In genomic region chr4:10160280-10160856, GRCh38 we compare ENCODE assay signal across 9 cellular contexts. TPM values are rescaled to one million over a fixed set of nuclear protein-coding genes. Genes with fewer than 3 reads are reported as not detected.
DNase-seq lines count a peak whose midpoint lies in the region; ATAC-seq and TF ChIP-seq lines count a peak whose summit lies in the region.
"Had no signal": no experiment of that assay in that cellular context is flagged by ENCODE, and none has a peak within 500 bp of the region (broad histone marks: within the 10 kb centered on the region; RNA-seq: fewer than 3 reads in every experiment).

No MANE protein-coding gene starts in this region.

- peak overlapping the region; percentile 44 for H3K27ac Mint-ChIP-seq in activated T-helper 17 cell treated with anti-CD3 and anti-CD28 coated beads, Interleukin-2, amount 50 U/mL, for 72 hours
- no peak overlapping the region for H3K27ac Mint-ChIP-seq in activated T-cell treated with anti-CD3 and anti-CD28 coated beads, Interleukin-2, amount 50 U/mL, for 24 hours

- DNase-seq in BJ (ENCODE audit: low read depth) (no peak), HFF-Myc (ENCODE audit: extremely low read depth, low read depth) (no peak), kidney epithelial cell (ENCODE audit: low read depth) (no peak), kidney tubule cell (ENCODE audit: low spot score) (no peak)
- no peak for DNase-seq in activated T-cell treated with anti-CD3 and anti-CD28 coated beads, Interleukin-2, amount 50 U/mL, for 24 hours
- DNase-seq: SHP77 treated with DMSO at 0.1 percent for 48 hours had no signal

- H3K27me3 ChIP-seq in BJ (ENCODE audit: control insufficient read depth, insufficient read depth, low read length): peaks cover 6% of the 10 kb centered on the region
- H3K27me3 ChIP-seq in kidney epithelial cell (ENCODE audit: control insufficient read depth, insufficient read depth, low read length): peaks cover 8% of the 10 kb centered on the region

- ATAC-seq in activated T-helper 17 cell treated with anti-CD3 and anti-CD28 coated beads, Interleukin-2, amount 50 U/mL, for 72 hours (replicated peaks): no peak
- no peak for ATAC-seq in HG02852 (IDR thresholded peaks at IDR 0.05; ENCODE audit: unreplicated experiment)
- ATAC-seq in GM21576 (IDR thresholded peaks at IDR 0.05; ENCODE audit: unreplicated experiment): no peak

- H3K27me3 Mint-ChIP-seq in activated T-helper 17 cell treated with anti-CD3 and anti-CD28 coated beads, Interleukin-2, amount 50 U/mL, for 72 hours: no peaks in the 10 kb centered on the region
- no peaks in the 10 kb centered on the region for H3K27me3 Mint-ChIP-seq in activated T-cell treated with anti-CD3 and anti-CD28 coated beads, Interleukin-2, amount 50 U/mL, for 24 hours

- no peaks in the 10 kb centered on the region for H3K9me3 Mint-ChIP-seq in activated T-helper 17 cell treated with anti-CD3 and anti-CD28 coated beads, Interleukin-2, amount 50 U/mL, for 72 hours
- no peaks in the 10 kb centered on the region for H3K9me3 Mint-ChIP-seq in activated T-cell treated with anti-CD3 and anti-CD28 coated beads, Interleukin-2, amount 50 U/mL, for 24 hours

- peaks cover 25% of the 10 kb centered on the region for H3K4me1 Mint-ChIP-seq in activated T-helper 17 cell treated with anti-CD3 and anti-CD28 coated beads, Interleukin-2, amount 50 U/mL, for 72 hours
- peaks cover 29% of the 10 kb centered on the region for H3K4me1 Mint-ChIP-seq in activated T-cell treated with anti-CD3 and anti-CD28 coated beads, Interleukin-2, amount 50 U/mL, for 24 hours (ENCODE audit: low read depth)

- CTCF ChIA-PET in BJ (lab: Yijun Ruan, JAX): interaction anchor here (0.6 to 10.0 kb wide), 22 partner anchors 10 to 1619 kb away, joined by 3 to 309 read pairs (median 4); no protein-coding TSS in a partner anchor

- no peak overlapping the region for H3K4me3 ChIP-seq in BJ (ENCODE audit: low read depth, low read length)
- no peak overlapping the region for H3K4me3 ChIP-seq in HFF-Myc (replicated peaks; ENCODE audit: low read depth, low read length)
- H3K4me3 ChIP-seq in kidney epithelial cell (ENCODE audit: low read depth, low read length): no peak overlapping the region

- H3K36me3 ChIP-seq in BJ (ENCODE audit: control insufficient read depth, insufficient read depth, low read length) (no peaks in the 10 kb centered on the region), kidney epithelial cell (ENCODE audit: control insufficient read depth, insufficient read depth, low read length) (no peaks in the 10 kb centered on the region)

- POLR2A ChIA-PET in BJ (lab: Charles Lee): no interaction called here

- no peak overlapping the region for H3K4me3 Mint-ChIP-seq in activated T-helper 17 cell treated with anti-CD3 and anti-CD28 coated beads, Interleukin-2, amount 50 U/mL, for 72 hours
- no peak overlapping the region for H3K4me3 Mint-ChIP-seq in activated T-cell treated with anti-CD3 and anti-CD28 coated beads, Interleukin-2, amount 50 U/mL, for 24 hours

- no peaks in the 10 kb centered on the region for H3K36me3 Mint-ChIP-seq in activated T-helper 17 cell treated with anti-CD3 and anti-CD28 coated beads, Interleukin-2, amount 50 U/mL, for 72 hours (ENCODE audit: low read depth)
- H3K36me3 Mint-ChIP-seq in activated T-cell treated with anti-CD3 and anti-CD28 coated beads, Interleukin-2, amount 50 U/mL, for 24 hours (ENCODE audit: low read depth): no peaks in the 10 kb centered on the region

- TF ChIP-seq CTCF in BJ (IDR thresholded peaks at IDR 0.05; ENCODE audit: insufficient read depth, low read depth, low read length) (peak; percentile 44), HFF-Myc (IDR thresholded peaks at IDR 0.05; ENCODE audit: low read depth, low read length, missing control alignments) (peak; percentile 9), kidney epithelial cell (IDR thresholded peaks at IDR 0.05; ENCODE audit: insufficient read depth, low read length, poor library complexity, severe bottlenecking) (peak; percentile 3)

RNA-seq across cellular contexts. Expression of gene WDR1, which starts 43.8 kb away (rescaled TPM):
- polyA plus RNA-seq in BJ (2011; rRNA removed): 666 and 952 TPM in 2 replicates
- polyA minus RNA-seq in BJ (2011; rRNA and poly(A)+ RNA removed): 536 and 732 TPM in 2 replicates
- total RNA-seq in activated T-helper 17 cell treated with anti-CD3 and anti-CD28 coated beads, Interleukin-2, amount 50 U/mL, for 72 hours: 100 to 1,000 TPM; 401 to 630 TPM
- 370 and 385 TPM in 2 replicates for total RNA-seq in kidney epithelial cell
